ENCODE assay signal across 1 cellular context in genomic region chr12:46131729-46132128, GRCh38.
TF ChIP-seq lines count a peak whose summit lies in the region.

No MANE protein-coding gene starts in this region.

TF ChIP-seq in K562, 482 proteins besides CTCF, POLR2A, EP300 and RAD21 (continued from another document):
- TF ChIP-seq ZNF639 (CRISPR knock-in tag; conservative IDR thresholded peaks at IDR 0.05 in 1 of 2, IDR thresholded peaks at IDR 0.05 in 1 of 2) (no peak), POLR2B (IDR thresholded peaks at IDR 0.05; ENCODE audit: low read depth, partially characterized antibody) (no peak)
